In genomic region chr21:41570791-41571355, GRCh38 we compare ENCODE assay signal across 2 cellular contexts.
A peak's percentile ranks its signal among the peaks of the same experiment; 100 is the strongest.
TF ChIP-seq lines count a peak whose summit lies in the region.

No MANE protein-coding gene starts in this region.

TF ChIP-seq in GM12878, 131 proteins besides CTCF, POLR2A, EP300 and RAD21 (continued from another document and continues in another):
- peak; percentile 65; the same call in 1 of the 2 replicates for TF ChIP-seq MTA2 (IDR thresholded peaks at IDR 0.05; ENCODE audit: low read depth)
- peak; percentile 78 for TF ChIP-seq RUNX3 (IDR thresholded peaks at IDR 0.05; ENCODE audit: low read length)
- TF ChIP-seq NBN (IDR thresholded peaks at IDR 0.05) = 0 out of 2 replicates have a peak, but pooled peaks have one; percentile 29
- TF ChIP-seq YY1 (IDR thresholded peaks at IDR 0.05; ENCODE audit: low read depth, low read length) = no peak
- TF ChIP-seq, protein P1, sequence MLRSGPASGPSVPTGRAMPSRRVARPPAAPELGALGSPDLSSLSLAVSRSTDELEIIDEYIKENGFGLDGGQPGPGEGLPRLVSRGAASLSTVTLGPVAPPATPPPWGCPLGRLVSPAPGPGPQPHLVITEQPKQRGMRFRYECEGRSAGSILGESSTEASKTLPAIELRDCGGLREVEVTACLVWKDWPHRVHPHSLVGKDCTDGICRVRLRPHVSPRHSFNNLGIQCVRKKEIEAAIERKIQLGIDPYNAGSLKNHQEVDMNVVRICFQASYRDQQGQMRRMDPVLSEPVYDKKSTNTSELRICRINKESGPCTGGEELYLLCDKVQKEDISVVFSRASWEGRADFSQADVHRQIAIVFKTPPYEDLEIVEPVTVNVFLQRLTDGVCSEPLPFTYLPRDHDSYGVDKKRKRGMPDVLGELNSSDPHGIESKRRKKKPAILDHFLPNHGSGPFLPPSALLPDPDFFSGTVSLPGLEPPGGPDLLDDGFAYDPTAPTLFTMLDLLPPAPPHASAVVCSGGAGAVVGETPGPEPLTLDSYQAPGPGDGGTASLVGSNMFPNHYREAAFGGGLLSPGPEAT (IDR thresholded peaks at IDR 0.05; ENCODE audit: low read depth) = peak; percentile 70; the same call in 1 of the 2 replicates
- TF ChIP-seq TCF12 (IDR thresholded peaks at IDR 0.05; ENCODE audit: low read depth, low read length) = 0 out of 2 replicates have a peak, but pooled peaks have one; percentile 11
- TF ChIP-seq DPF2 (IDR thresholded peaks at IDR 0.05) = peak; percentile 57; the same call in 1 of the 2 replicates
- no peak for TF ChIP-seq ZNF622 (IDR thresholded peaks at IDR 0.05)
- TF ChIP-seq SRF (IDR thresholded peaks at IDR 0.05; ENCODE audit: low read depth in 2 of 2, low read length in 2 of 2) = no peak
- no peak for TF ChIP-seq KAT2A (conservative IDR thresholded peaks at IDR 0.05; ENCODE audit: control insufficient read depth, low read depth, low read length)
- TF ChIP-seq, protein P2, sequence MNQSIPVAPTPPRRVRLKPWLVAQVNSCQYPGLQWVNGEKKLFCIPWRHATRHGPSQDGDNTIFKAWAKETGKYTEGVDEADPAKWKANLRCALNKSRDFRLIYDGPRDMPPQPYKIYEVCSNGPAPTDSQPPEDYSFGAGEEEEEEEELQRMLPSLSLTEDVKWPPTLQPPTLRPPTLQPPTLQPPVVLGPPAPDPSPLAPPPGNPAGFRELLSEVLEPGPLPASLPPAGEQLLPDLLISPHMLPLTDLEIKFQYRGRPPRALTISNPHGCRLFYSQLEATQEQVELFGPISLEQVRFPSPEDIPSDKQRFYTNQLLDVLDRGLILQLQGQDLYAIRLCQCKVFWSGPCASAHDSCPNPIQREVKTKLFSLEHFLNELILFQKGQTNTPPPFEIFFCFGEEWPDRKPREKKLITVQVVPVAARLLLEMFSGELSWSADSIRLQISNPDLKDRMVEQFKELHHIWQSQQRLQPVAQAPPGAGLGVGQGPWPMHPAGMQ (IDR thresholded peaks at IDR 0.05; ENCODE audit: borderline replicate concordance) = no peak
- TF ChIP-seq NFIC (IDR thresholded peaks at IDR 0.05; ENCODE audit: low read depth, low read length) = peak; percentile 50; the same call in 1 of the 2 replicates
- peak; percentile 62; the same call in 1 of the 2 replicates for TF ChIP-seq BCL11A (IDR thresholded peaks at IDR 0.05; ENCODE audit: low read depth, low read length)
- TF ChIP-seq CHD4 (IDR thresholded peaks at IDR 0.05) = no peak
- TF ChIP-seq, protein P3, sequence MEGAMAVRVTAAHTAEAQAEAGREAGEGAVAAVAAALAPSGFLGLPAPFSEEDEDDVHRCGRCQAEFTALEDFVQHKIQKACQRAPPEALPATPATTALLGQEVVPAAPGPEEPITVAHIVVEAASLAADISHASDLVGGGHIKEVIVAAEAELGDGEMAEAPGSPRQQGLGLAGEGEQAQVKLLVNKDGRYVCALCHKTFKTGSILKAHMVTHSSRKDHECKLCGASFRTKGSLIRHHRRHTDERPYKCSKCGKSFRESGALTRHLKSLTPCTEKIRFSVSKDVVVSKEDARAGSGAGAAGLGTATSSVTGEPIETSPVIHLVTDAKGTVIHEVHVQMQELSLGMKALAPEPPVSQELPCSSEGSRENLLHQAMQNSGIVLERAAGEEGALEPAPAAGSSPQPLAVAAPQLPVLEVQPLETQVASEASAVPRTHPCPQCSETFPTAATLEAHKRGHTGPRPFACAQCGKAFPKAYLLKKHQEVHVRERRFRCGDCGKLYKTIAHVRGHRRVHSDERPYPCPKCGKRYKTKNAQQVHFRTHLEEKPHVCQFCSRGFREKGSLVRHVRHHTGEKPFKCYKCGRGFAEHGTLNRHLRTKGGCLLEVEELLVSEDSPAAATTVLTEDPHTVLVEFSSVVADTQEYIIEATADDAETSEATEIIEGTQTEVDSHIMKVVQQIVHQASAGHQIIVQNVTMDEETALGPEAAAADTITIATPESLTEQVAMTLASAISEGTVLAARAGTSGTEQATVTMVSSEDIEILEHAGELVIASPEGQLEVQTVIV (IDR thresholded peaks at IDR 0.05; ENCODE audit: borderline replicate concordance, partially characterized antibody) = no peak
- TF ChIP-seq ZBED1 (IDR thresholded peaks at IDR 0.05; ENCODE audit: borderline replicate concordance) = no peak
- TF ChIP-seq, protein P4, sequence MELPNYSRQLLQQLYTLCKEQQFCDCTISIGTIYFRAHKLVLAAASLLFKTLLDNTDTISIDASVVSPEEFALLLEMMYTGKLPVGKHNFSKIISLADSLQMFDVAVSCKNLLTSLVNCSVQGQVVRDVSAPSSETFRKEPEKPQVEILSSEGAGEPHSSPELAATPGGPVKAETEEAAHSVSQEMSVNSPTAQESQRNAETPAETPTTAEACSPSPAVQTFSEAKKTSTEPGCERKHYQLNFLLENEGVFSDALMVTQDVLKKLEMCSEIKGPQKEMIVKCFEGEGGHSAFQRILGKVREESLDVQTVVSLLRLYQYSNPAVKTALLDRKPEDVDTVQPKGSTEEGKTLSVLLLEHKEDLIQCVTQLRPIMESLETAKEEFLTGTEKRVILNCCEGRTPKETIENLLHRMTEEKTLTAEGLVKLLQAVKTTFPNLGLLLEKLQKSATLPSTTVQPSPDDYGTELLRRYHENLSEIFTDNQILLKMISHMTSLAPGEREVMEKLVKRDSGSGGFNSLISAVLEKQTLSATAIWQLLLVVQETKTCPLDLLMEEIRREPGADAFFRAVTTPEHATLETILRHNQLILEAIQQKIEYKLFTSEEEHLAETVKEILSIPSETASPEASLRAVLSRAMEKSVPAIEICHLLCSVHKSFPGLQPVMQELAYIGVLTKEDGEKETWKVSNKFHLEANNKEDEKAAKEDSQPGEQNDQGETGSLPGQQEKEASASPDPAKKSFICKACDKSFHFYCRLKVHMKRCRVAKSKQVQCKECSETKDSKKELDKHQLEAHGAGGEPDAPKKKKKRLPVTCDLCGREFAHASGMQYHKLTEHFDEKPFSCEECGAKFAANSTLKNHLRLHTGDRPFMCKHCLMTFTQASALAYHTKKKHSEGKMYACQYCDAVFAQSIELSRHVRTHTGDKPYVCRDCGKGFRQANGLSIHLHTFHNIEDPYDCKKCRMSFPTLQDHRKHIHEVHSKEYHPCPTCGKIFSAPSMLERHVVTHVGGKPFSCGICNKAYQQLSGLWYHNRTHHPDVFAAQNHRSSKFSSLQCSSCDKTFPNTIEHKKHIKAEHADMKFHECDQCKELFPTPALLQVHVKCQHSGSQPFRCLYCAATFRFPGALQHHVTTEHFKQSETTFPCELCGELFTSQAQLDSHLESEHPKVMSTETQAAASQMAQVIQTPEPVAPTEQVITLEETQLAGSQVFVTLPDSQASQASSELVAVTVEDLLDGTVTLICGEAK (IDR thresholded peaks at IDR 0.05; ENCODE audit: borderline replicate concordance) = no peak
- TF ChIP-seq BACH1 (IDR thresholded peaks at IDR 0.05; ENCODE audit: borderline replicate concordance) = no peak
- TF ChIP-seq, protein P5, sequence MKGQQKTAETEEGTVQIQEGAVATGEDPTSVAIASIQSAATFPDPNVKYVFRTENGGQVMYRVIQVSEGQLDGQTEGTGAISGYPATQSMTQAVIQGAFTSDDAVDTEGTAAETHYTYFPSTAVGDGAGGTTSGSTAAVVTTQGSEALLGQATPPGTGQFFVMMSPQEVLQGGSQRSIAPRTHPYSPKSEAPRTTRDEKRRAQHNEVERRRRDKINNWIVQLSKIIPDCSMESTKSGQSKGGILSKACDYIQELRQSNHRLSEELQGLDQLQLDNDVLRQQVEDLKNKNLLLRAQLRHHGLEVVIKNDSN (IDR thresholded peaks at IDR 0.05; ENCODE audit: borderline replicate concordance, extremely low read length, insufficient read depth, low read depth, low read length) = no peak

TF ChIP-seq in WTC11, 78 proteins besides CTCF, POLR2A, EP300 and RAD21 (continued from another document):
- TF ChIP-seq, protein P6, sequence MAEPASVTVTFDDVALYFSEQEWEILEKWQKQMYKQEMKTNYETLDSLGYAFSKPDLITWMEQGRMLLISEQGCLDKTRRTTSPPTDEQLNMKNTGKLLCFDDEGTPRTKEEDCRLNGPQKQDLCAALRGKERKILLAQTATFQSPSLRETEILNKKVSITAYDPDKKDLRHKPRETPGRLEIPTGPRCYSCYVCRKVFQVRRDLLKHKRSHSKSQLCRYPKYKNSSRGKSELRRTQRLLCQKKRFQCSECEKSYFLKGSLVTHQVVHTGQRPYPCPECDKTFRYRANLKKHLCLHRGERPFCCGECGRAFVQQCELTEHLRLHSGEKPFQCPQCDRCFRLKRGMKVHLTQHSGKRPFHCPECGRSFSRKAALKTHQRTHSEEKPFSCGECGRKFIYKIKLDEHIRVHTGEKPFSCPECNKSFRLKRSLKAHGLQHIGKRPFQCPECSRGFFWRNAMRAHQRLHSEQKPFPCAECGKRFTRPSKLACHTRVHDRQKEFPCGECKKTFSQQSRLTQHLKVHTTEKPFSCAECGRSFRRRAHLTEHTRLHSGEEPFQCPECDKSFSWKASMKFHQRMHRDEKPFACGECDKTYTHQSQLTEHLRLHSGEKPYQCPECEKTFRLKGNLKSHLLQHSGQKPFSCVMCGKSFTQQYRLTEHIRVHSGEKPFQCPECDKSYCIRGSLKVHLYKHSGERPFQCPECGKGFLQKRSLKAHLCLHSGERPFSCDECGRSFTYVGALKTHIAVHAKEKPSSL (CRISPR knock-in tag; conservative IDR thresholded peaks at IDR 0.05) = no peak
- TF ChIP-seq, protein P7, sequence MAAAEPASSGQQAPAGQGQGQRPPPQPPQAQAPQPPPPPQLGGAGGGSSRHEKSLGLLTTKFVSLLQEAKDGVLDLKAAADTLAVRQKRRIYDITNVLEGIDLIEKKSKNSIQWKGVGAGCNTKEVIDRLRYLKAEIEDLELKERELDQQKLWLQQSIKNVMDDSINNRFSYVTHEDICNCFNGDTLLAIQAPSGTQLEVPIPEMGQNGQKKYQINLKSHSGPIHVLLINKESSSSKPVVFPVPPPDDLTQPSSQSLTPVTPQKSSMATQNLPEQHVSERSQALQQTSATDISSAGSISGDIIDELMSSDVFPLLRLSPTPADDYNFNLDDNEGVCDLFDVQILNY (CRISPR knock-in tag; IDR thresholded peaks at IDR 0.05) = no peak
- TF ChIP-seq NR2C2 (CRISPR knock-in tag; IDR thresholded peaks at IDR 0.05) (no peak), HMGA2 (CRISPR knock-in tag; IDR thresholded peaks at IDR 0.05) (no peak), PRRX2 (CRISPR knock-in tag; IDR thresholded peaks at IDR 0.05) (no peak), NFYB (CRISPR knock-in tag; conservative IDR thresholded peaks at IDR 0.05; ENCODE audit: low read depth) (no peak), ZNF219 (CRISPR knock-in tag; IDR thresholded peaks at IDR 0.05; ENCODE audit: borderline replicate concordance) (no peak), JAZF1 (CRISPR knock-in tag; IDR thresholded peaks at IDR 0.05) (no peak), ZNF396 (CRISPR knock-in tag; IDR thresholded peaks at IDR 0.05; ENCODE audit: borderline replicate concordance) (no peak)
- TF ChIP-seq, protein P8, sequence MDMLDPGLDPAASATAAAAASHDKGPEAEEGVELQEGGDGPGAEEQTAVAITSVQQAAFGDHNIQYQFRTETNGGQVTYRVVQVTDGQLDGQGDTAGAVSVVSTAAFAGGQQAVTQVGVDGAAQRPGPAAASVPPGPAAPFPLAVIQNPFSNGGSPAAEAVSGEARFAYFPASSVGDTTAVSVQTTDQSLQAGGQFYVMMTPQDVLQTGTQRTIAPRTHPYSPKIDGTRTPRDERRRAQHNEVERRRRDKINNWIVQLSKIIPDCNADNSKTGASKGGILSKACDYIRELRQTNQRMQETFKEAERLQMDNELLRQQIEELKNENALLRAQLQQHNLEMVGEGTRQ (CRISPR knock-in tag; IDR thresholded peaks at IDR 0.05) = no peak
